Comparison of ENCODE assay signal across 16 cellular contexts in genomic region chr9:9612755-9613154, GRCh38.
DNase-seq lines count a peak whose midpoint lies in the region; ATAC-seq lines count a peak whose summit lies in the region.
"Had no signal": no experiment of that assay in that cellular context is flagged by ENCODE, and none has a peak within 500 bp of the region (broad histone marks: within the 10 kb centered on the region; RNA-seq: fewer than 3 reads in every experiment).

No MANE protein-coding gene starts in this region.

- DNase-seq in NCI-H748 treated with DMSO at 0.1 percent for 48 hours (lab: John Stamatoyannopoulos, UW) (peak; percentile 30), NCI-H748 (lab: John Stamatoyannopoulos, UW; ENCODE audit: unreplicated experiment) (no peak), NCI-H187 treated with DMSO at 0.1 percent for 48 hours (lab: John Stamatoyannopoulos, UW) (no peak), midbrain (lab: John Stamatoyannopoulos, UW) (no peak), germinal center (ENCODE audit: low spot score) (no peak)
- no peak for DNase-seq in effector CD4-positive, alpha-beta T cell
- DNase-seq: activated CD4-positive, CD25-positive, alpha-beta regulatory T cell; activated CD8-positive, alpha-beta memory T cell treated with anti-CD3 and anti-CD28 coated beads for 24 hours; amygdala; HCEC 1CT; stimulated activated CD4-positive, alpha-beta T cell treated with anti-CD3 and anti-CD28 coated beads, Interleukin-4, amount 100 ng/mL, for 4 hours; trophoblast cell had no signal

- ATAC-seq in GM21723 (IDR thresholded peaks at IDR 0.05; ENCODE audit: unreplicated experiment) (peak; percentile 71), HG03108 (IDR thresholded peaks at IDR 0.05; ENCODE audit: unreplicated experiment) (peak; percentile 44)
- ATAC-seq: activated T-helper 17 cell treated with anti-CD3 and anti-CD28 coated beads, Interleukin-2, amount 50 U/mL, for 72 hours; left lobe of liver had no signal
